Comparison of ENCODE assay signal across 12 cellular contexts in genomic region chr3:194571491-194571941, GRCh38.
DNase-seq lines count a peak whose midpoint lies in the region; ATAC-seq and TF ChIP-seq lines count a peak whose summit lies in the region.
"Had no signal": no experiment of that assay in that cellular context is flagged by ENCODE, and none has a peak within 500 bp of the region (broad histone marks: within the 10 kb centered on the region; RNA-seq: fewer than 3 reads in every experiment).

No MANE protein-coding gene starts in this region.

- peaks cover 53% of the 10 kb centered on the region for H3K4me1 ChIP-seq in SJSA1 (replicated peaks)
- peaks cover 23% of the 10 kb centered on the region for H3K4me1 ChIP-seq in foreskin keratinocyte
- peaks cover 3 to 14% of the 10 kb centered on the region in 2 donors for H3K4me1 ChIP-seq in gastrocnemius medialis
- H3K4me1 ChIP-seq: BLaER1 had no signal

- TF ChIP-seq CTCF in foreskin keratinocyte (conservative IDR thresholded peaks at IDR 0.05) (no peak), gastrocnemius medialis (IDR thresholded peaks at IDR 0.05 in 4 of 5, conservative IDR thresholded peaks at IDR 0.05 in 1 of 5) (no peak)

- intact Hi-C loops in gastrocnemius medialis (cut with DNase I; ENCODE audit: low total_unique reads), result no loop called here

- no peak for TF ChIP-seq POLR2A in gastrocnemius medialis (IDR thresholded peaks at IDR 0.05)

- H3K36me3 ChIP-seq in SJSA1 (no peaks in the 10 kb centered on the region), gastrocnemius medialis (no peaks in the 10 kb centered on the region)
- H3K36me3 ChIP-seq: BLaER1 had no signal

- H3K27me3 ChIP-seq in SJSA1 (replicated peaks), result no peaks in the 10 kb centered on the region
- H3K27me3 ChIP-seq in foreskin keratinocyte, result no peaks in the 10 kb centered on the region
- peaks cover 0 to 8% (median 3%) of the 10 kb centered on the region in 3 donors for H3K27me3 ChIP-seq in gastrocnemius medialis
- H3K27me3 ChIP-seq: BLaER1 had no signal

- H3K27ac ChIP-seq in SJSA1, result peak overlapping the region; percentile 79
- peak overlapping the region; percentile 44 for H3K27ac ChIP-seq in foreskin keratinocyte
- peak overlapping the region; percentile 59 to 74 (median 65) for H3K27ac ChIP-seq in gastrocnemius medialis
- H3K27ac ChIP-seq: BLaER1 had no signal

- DNase-seq in ELF-1 (ENCODE audit: low read depth, low spot score) (peak; percentile 43), SJSA1 (ENCODE audit: low read depth in 1 of 2, low spot score in 2 of 2) (no peak), foreskin keratinocyte (no peak), gastrocnemius medialis (no peak), H4 (ENCODE audit: low spot score) (no peak), iPS-NIHi7 (ENCODE audit: extremely low spot score) (no peak), HK-2 (ENCODE audit: unreplicated experiment) (no peak)
- no peak for DNase-seq in stimulated activated naive CD4-positive, alpha-beta T cell treated with Interleukin-2 at 50 U/mL for 16 hours (lab: John Stamatoyannopoulos, UW)
- DNase-seq: activated CD4-positive, alpha-beta T cell treated with anti-CD3 and anti-CD28 coated beads, Interleukin-2, amount 50 U/mL, for 1 hour; hippocampal formation; NCI-H446 treated with DMSO at 0.1 percent for 48 hours had no signal

- in situ Hi-C loops in gastrocnemius medialis (cut with MboI; ENCODE audit: low sequenced_read_pairs in 4 of 4), result no loop called here

- H3K9me3 ChIP-seq in SJSA1 (replicated peaks) (no peaks in the 10 kb centered on the region), gastrocnemius medialis (no peaks in the 10 kb centered on the region)
- H3K9me3 ChIP-seq: BLaER1 had no signal

- no peak for ATAC-seq in foreskin keratinocyte
- ATAC-seq in gastrocnemius medialis, result no peak

- H3K4me3 ChIP-seq in SJSA1, result no peak overlapping the region
- no peak overlapping the region for H3K4me3 ChIP-seq in gastrocnemius medialis
- H3K4me3 ChIP-seq: BLaER1 had no signal
